Comparison of ENCODE assay signal across 38 cellular contexts in genomic region chr12:10689146-10689545, GRCh38. TPM values are rescaled to one million over a fixed set of nuclear protein-coding genes. Genes with fewer than 3 reads are reported as not detected.
"Had no signal": no experiment of that assay in that cellular context is flagged by ENCODE, and none has a peak within 500 bp of the region (broad histone marks: within the 10 kb centered on the region; RNA-seq: fewer than 3 reads in every experiment).

No MANE protein-coding gene starts in this region.

- H3K36me3 ChIP-seq: adrenal gland, brain microvascular endothelial cell, breast epithelium, cardiac muscle cell had no signal

- ATAC-seq: activated naive CD4-positive, alpha-beta T cell treated with anti-CD3 and anti-CD28 coated beads, Interleukin-2, amount 50 U/mL, for 72 hours; activated naive CD8-positive, alpha-beta T cell treated with anti-CD3 and anti-CD28 coated beads, Interleukin-2, amount 50 U/mL, for 24 hours; activated T-cell treated with anti-CD3 and anti-CD28 coated beads, Interleukin-2, amount 50 U/mL, for 4 hours; activated T-cell treated with anti-CD3 and anti-CD28 coated beads, Interleukin-2, amount 50 U/mL, for 72 hours; activated T-helper 17 cell treated with anti-CD3 and anti-CD28 coated beads, Interleukin-2, amount 50 U/mL, for 72 hours; body of pancreas had no signal

- H3K27ac ChIP-seq: adrenal gland, ascending aorta, body of pancreas, brain microvascular endothelial cell, breast epithelium, cardiac muscle cell had no signal

- H3K4me3 Mint-ChIP-seq: activated naive CD4-positive, alpha-beta T cell treated with anti-CD3 and anti-CD28 coated beads for 36 hours; activated naive CD4-positive, alpha-beta T cell treated with anti-CD3 and anti-CD28 coated beads, Interleukin-2, amount 10 ng/mL, durations not matched to agents 7 days and 5 days; activated naive CD4-positive, alpha-beta T cell treated with anti-CD3 and anti-CD28 coated beads, Interleukin-2, amount 50 U/mL, for 24 hours; activated naive CD8-positive, alpha-beta T cell; activated naive CD8-positive, alpha-beta T cell treated with anti-CD3 and anti-CD28 coated beads for 36 hours; activated naive CD8-positive, alpha-beta T cell treated with anti-CD3 and anti-CD28 coated beads, Interleukin-2, amount 10 ng/mL, durations not matched to agents 7 days and 5 days; activated naive CD8-positive, alpha-beta T cell treated with anti-CD3 and anti-CD28 coated beads, Interleukin-2, amount 50 U/mL, for 24 hours; activated T-cell treated with anti-CD3 and anti-CD28 coated beads, Interleukin-2, amount 50 U/mL, for 24 hours; activated T-cell treated with anti-CD3 and anti-CD28 coated beads, Interleukin-2, amount 50 U/mL, for 4 hours; activated T-cell treated with anti-CD3 and anti-CD28 coated beads, Interleukin-2, amount 50 U/mL, for 72 hours; activated T-helper 1 cell treated with anti-CD3 and anti-CD28 coated beads, Interleukin-12 subunit alpha, Interleukin-12 subunit beta, Interleukin-2, Interleukin-4 antibody, amounts not matched to agents 30 ng/mL and 10 ng/mL and 1 ng/mL, durations not matched to agents 14 hours and 24 hours and 36 hours; activated T-helper 17 cell treated with anti-CD3 and anti-CD28 coated beads, Interleukin-2, amount 50 U/mL, for 72 hours; brain; central memory CD8-positive, alpha-beta T cell had no signal

- H3K4me1 Mint-ChIP-seq: activated naive CD4-positive, alpha-beta T cell treated with anti-CD3 and anti-CD28 coated beads, Interleukin-2, amount 10 ng/mL, durations not matched to agents 7 days and 5 days; activated naive CD4-positive, alpha-beta T cell treated with anti-CD3 and anti-CD28 coated beads, Interleukin-2, amount 50 U/mL, for 24 hours; activated naive CD8-positive, alpha-beta T cell treated with anti-CD3 and anti-CD28 coated beads for 36 hours; activated naive CD8-positive, alpha-beta T cell treated with anti-CD3 and anti-CD28 coated beads, Interleukin-2, amount 10 ng/mL, durations not matched to agents 7 days and 5 days; activated naive CD8-positive, alpha-beta T cell treated with anti-CD3 and anti-CD28 coated beads, Interleukin-2, amount 50 U/mL, for 24 hours; activated T-helper 17 cell treated with anti-CD3 and anti-CD28 coated beads, Interleukin-2, amount 50 U/mL, for 72 hours; brain; central memory CD8-positive, alpha-beta T cell had no signal

- H3K27ac Mint-ChIP-seq: activated naive CD4-positive, alpha-beta T cell treated with anti-CD3 and anti-CD28 coated beads for 36 hours; activated naive CD4-positive, alpha-beta T cell treated with anti-CD3 and anti-CD28 coated beads, Interleukin-2, amount 10 ng/mL, durations not matched to agents 7 days and 5 days; activated naive CD4-positive, alpha-beta T cell treated with anti-CD3 and anti-CD28 coated beads, Interleukin-2, amount 50 U/mL, for 24 hours; activated naive CD4-positive, alpha-beta T cell treated with anti-CD3 and anti-CD28 coated beads, Interleukin-2, amount 50 U/mL, for 72 hours; activated naive CD8-positive, alpha-beta T cell; activated naive CD8-positive, alpha-beta T cell treated with anti-CD3 and anti-CD28 coated beads for 36 hours; activated naive CD8-positive, alpha-beta T cell treated with anti-CD3 and anti-CD28 coated beads, Interleukin-2, amount 10 ng/mL, durations not matched to agents 7 days and 5 days; activated naive CD8-positive, alpha-beta T cell treated with anti-CD3 and anti-CD28 coated beads, Interleukin-2, amount 50 U/mL, for 24 hours; activated T-cell treated with anti-CD3 and anti-CD28 coated beads, Interleukin-2, amount 50 U/mL, for 24 hours; activated T-cell treated with anti-CD3 and anti-CD28 coated beads, Interleukin-2, amount 50 U/mL, for 72 hours; activated T-helper 1 cell treated with anti-CD3 and anti-CD28 coated beads, Interleukin-12 subunit alpha, Interleukin-12 subunit beta, Interleukin-2, Interleukin-4 antibody, amounts not matched to agents 30 ng/mL and 10 ng/mL and 1 ng/mL, durations not matched to agents 14 hours and 24 hours and 36 hours; activated T-helper 17 cell treated with anti-CD3 and anti-CD28 coated beads, Interleukin-2, amount 50 U/mL, for 72 hours; activated T-helper 2 cell treated with anti-CD3 and anti-CD28 coated beads, Interferon-gamma antibody, Interleukin-2, Interleukin-4, amounts not matched to agents 10 μg/mL and 5 μg/mL and 100 μg/mL, durations not matched to agents 14 hours and 24 hours and 36 hours; brain had no signal

- H3K4me3 ChIP-seq: adrenal gland, ascending aorta, body of pancreas, breast epithelium, cardiac muscle cell had no signal

- H3K27me3 ChIP-seq: adrenal gland, ascending aorta, body of pancreas, brain microvascular endothelial cell, breast epithelium, cardiac muscle cell had no signal

- H3K9me3 Mint-ChIP-seq: activated naive CD4-positive, alpha-beta T cell treated with anti-CD3 and anti-CD28 coated beads, Interleukin-2, amount 50 U/mL, for 24 hours; activated T-cell treated with anti-CD3 and anti-CD28 coated beads, Interleukin-2, amount 50 U/mL, for 4 hours; brain; central memory CD8-positive, alpha-beta T cell had no signal

- H3K4me1 ChIP-seq: adrenal gland, ascending aorta, body of pancreas, breast epithelium had no signal

- H3K36me3 Mint-ChIP-seq: activated naive CD4-positive, alpha-beta T cell treated with anti-CD3 and anti-CD28 coated beads, Interleukin-2, amount 10 ng/mL, durations not matched to agents 7 days and 5 days; activated naive CD4-positive, alpha-beta T cell treated with anti-CD3 and anti-CD28 coated beads, Interleukin-2, amount 50 U/mL, for 24 hours; brain had no signal

- H3K9me3 ChIP-seq: adrenal gland, ascending aorta, body of pancreas, breast epithelium had no signal

- DNase-seq: activated effector memory CD4-positive, alpha-beta T cell treated with anti-CD3 and anti-CD28 coated beads, Interleukin-2, amount 50 U/mL, for 16 hours; activated effector memory CD4-positive, alpha-beta T cell treated with Interleukin-2 at 50 U/mL for 16 hours; activated gamma-delta T cell; activated gamma-delta T cell treated with Interleukin-2 at 50 U/mL for 16 hours; activated naive CD4-positive, alpha-beta T cell; activated naive CD4-positive, alpha-beta T cell treated with anti-CD3 and anti-CD28 coated beads for 36 hours; activated naive CD4-positive, alpha-beta T cell treated with anti-CD3 and anti-CD28 coated beads, Interleukin-2, amount 10 ng/mL, durations not matched to agents 7 days and 5 days; activated naive CD4-positive, alpha-beta T cell treated with anti-CD3 and anti-CD28 coated beads, Interleukin-2, amount 50 U/mL, for 16 hours; activated naive CD4-positive, alpha-beta T cell treated with Interleukin-2 at 50 U/mL for 16 hours; activated naive CD8-positive, alpha-beta T cell treated with anti-CD3 and anti-CD28 coated beads for 36 hours; activated naive CD8-positive, alpha-beta T cell treated with anti-CD3 and anti-CD28 coated beads, Interleukin-2, amount 10 ng/mL, durations not matched to agents 7 days and 5 days; activated naive CD8-positive, alpha-beta T cell treated with anti-CD3 and anti-CD28 coated beads, Interleukin-2, amount 50 U/mL, for 24 hours; activated T-cell treated with anti-CD3 and anti-CD28 coated beads, Interleukin-2, amount 50 U/mL, for 1 hour; activated T-cell treated with anti-CD3 and anti-CD28 coated beads, Interleukin-2, amount 50 U/mL, for 24 hours; activated T-cell treated with anti-CD3 and anti-CD28 coated beads, Interleukin-2, amount 50 U/mL, for 4 hours; activated T-cell treated with anti-CD3 and anti-CD28 coated beads, Interleukin-2, amount 50 U/mL, for 48 hours; activated T-cell treated with anti-CD3 and anti-CD28 coated beads, Interleukin-2, amount 50 U/mL, for 72 hours; adrenal gland; amniotic stem cell; amygdala; anterior cingulate cortex; aorta; body of pancreas; brain microvascular endothelial cell; caudate nucleus; central memory CD4-positive, alpha-beta T cell; cerebellar nuclear complex had no signal

- H3K27me3 Mint-ChIP-seq: activated naive CD4-positive, alpha-beta T cell treated with anti-CD3 and anti-CD28 coated beads, Interleukin-2, amount 50 U/mL, for 24 hours; brain had no signal

RNA-seq across cellular contexts. Expression of gene STYK1, which starts 15.3 kb away (rescaled TPM):
- total RNA-seq: activated naive CD4-positive, alpha-beta T cell treated with anti-CD3 and anti-CD28 coated beads for 36 hours; activated T-helper 1 cell treated with anti-CD3 and anti-CD28 coated beads, Interleukin-12 subunit alpha, Interleukin-12 subunit beta, Interleukin-2, Interleukin-4 antibody, amounts not matched to agents 30 ng/mL and 10 ng/mL and 1 ng/mL, durations not matched to agents 14 hours and 24 hours and 36 hours; activated T-helper 2 cell treated with anti-CD3 and anti-CD28 coated beads, Interferon-gamma antibody, Interleukin-2, Interleukin-4, amounts not matched to agents 10 μg/mL and 5 μg/mL and 100 μg/mL, durations not matched to agents 14 hours and 24 hours and 36 hours; adrenal gland had no signal
